Comparison of ENCODE assay signal across 8 cellular contexts in genomic region chr5:52743970-52744369, GRCh38. TPM values are rescaled to one million over a fixed set of nuclear protein-coding genes. Genes with fewer than 3 reads are reported as not detected.
DNase-seq lines count a peak whose midpoint lies in the region; ATAC-seq lines count a peak whose summit lies in the region.

No MANE protein-coding gene starts in this region.

- H3K27ac ChIP-seq in mesodermal cell (ENCODE audit: low read depth, low read length, severe bottlenecking) = peak overlapping the region; percentile 46

- H3K4me3 Mint-ChIP-seq in stimulated activated memory B cell treated with anti-CD40 and anti-IgM and Interleukin-4, amounts not matched to agents 10 μg/mL and 1 μg/mL and 100 μg/mL, for 72 hours = no peak overlapping the region

- peak; percentile 24 for DNase-seq in GM03348 (ENCODE audit: low spot score)
- DNase-seq in activated T-cell treated with anti-CD3 and anti-CD28 coated beads for 4 hours = peak; percentile 11
- DNase-seq in COR-L47 (lab: John Stamatoyannopoulos, UW) = no peak
- DNase-seq in HUDEP-2 (lab: John Stamatoyannopoulos, UW; ENCODE audit: unreplicated experiment in 76 of 76) = no peak

- H3K4me3 ChIP-seq in mesodermal cell (ENCODE audit: extremely low read depth, insufficient read depth, low read length, poor library complexity, severe bottlenecking) = no peak overlapping the region

- peaks cover 17% of the 10 kb centered on the region for H3K27me3 Mint-ChIP-seq in stimulated activated memory B cell treated with anti-CD40 and anti-IgM and Interleukin-4, amounts not matched to agents 10 μg/mL and 1 μg/mL and 100 μg/mL, for 72 hours

- H3K36me3 Mint-ChIP-seq in stimulated activated memory B cell treated with anti-CD40 and anti-IgM and Interleukin-4, amounts not matched to agents 10 μg/mL and 1 μg/mL and 100 μg/mL, for 72 hours = no peaks in the 10 kb centered on the region

- H3K9me3 Mint-ChIP-seq in stimulated activated memory B cell treated with anti-CD40 and anti-IgM and Interleukin-4, amounts not matched to agents 10 μg/mL and 1 μg/mL and 100 μg/mL, for 72 hours = no peaks in the 10 kb centered on the region

- H3K4me1 Mint-ChIP-seq in stimulated activated memory B cell treated with anti-CD40 and anti-IgM and Interleukin-4, amounts not matched to agents 10 μg/mL and 1 μg/mL and 100 μg/mL, for 72 hours = no peaks in the 10 kb centered on the region

- H3K4me1 ChIP-seq in mesodermal cell (ENCODE audit: control insufficient read depth, insufficient read depth, low read length, poor library complexity, severe bottlenecking) = peaks cover 24% of the 10 kb centered on the region

- WGBS in mesodermal cell (ENCODE audit: insufficient coverage in 2 of 2), 2 experiments = 60% methylated on average over 1 of the region's 1 CpG; no CpG with 5 or more reads in 1 of the 2 experiments

- H3K9me3 ChIP-seq in mesodermal cell (ENCODE audit: control insufficient read depth, low read length) = no peaks in the 10 kb centered on the region

- no peak overlapping the region for H3K27ac Mint-ChIP-seq in stimulated activated memory B cell treated with anti-CD40 and anti-IgM and Interleukin-4, amounts not matched to agents 10 μg/mL and 1 μg/mL and 100 μg/mL, for 72 hours

- ATAC-seq in HG02884 (IDR thresholded peaks at IDR 0.05; ENCODE audit: unreplicated experiment) (peak; percentile 86), GM18517 (IDR thresholded peaks at IDR 0.05; ENCODE audit: unreplicated experiment) (no peak)
- no peak for ATAC-seq in stimulated activated memory B cell treated with anti-CD40 and anti-IgM and Interleukin-4, amounts not matched to agents 10 μg/mL and 1 μg/mL and 100 μg/mL, for 72 hours

- H3K36me3 ChIP-seq in mesodermal cell (ENCODE audit: control insufficient read depth, insufficient read depth, low read length) = no peaks in the 10 kb centered on the region

RNA-seq across cellular contexts. Expression of gene ITGA1, which starts 43.7 kb away (rescaled TPM):
- polyA plus RNA-seq in mesodermal cell (2013, experiment 1 of 2) = 146 TPM
- polyA plus RNA-seq in mesodermal cell (2013, experiment 2 of 2) = 144 TPM

RNA-seq across cellular contexts. Expression of gene PELO, which starts 43.7 kb away (rescaled TPM):
- 39.8 TPM for polyA plus RNA-seq in mesodermal cell (2013, experiment 1 of 2)
- polyA plus RNA-seq in mesodermal cell (2013, experiment 2 of 2) = 29.9 TPM

Comparison
In these comparisons a context has a peak if more than half of its experiments do, and no peak if none do; other contexts are left out.
1. DNase-seq: peak in GM03348 (single experiment) and activated T-cell treated with anti-CD3 and anti-CD28 coated beads for 4 hours (single experiment); none in COR-L47 (single experiment) and HUDEP-2 (0 of 76).